7 cellular contexts compared by ENCODE assay signal in genomic region chr1:119968068-119968492, GRCh38.
DNase-seq lines count a peak whose midpoint lies in the region; ATAC-seq and TF ChIP-seq lines count a peak whose summit lies in the region.

No MANE protein-coding gene starts in this region.

- H3K4me1 ChIP-seq in MM.1S (ENCODE audit: low read length) = peaks cover 7% of the 10 kb centered on the region; the same call in 1 of the 2 replicates
- no peaks in the 10 kb centered on the region for H3K4me1 ChIP-seq in colonic mucosa

- H3K27ac ChIP-seq in MM.1S (ENCODE audit: low read length) (no peak overlapping the region), colonic mucosa (no peak overlapping the region)

- no peaks in the 10 kb centered on the region for H3K79me2 ChIP-seq in MM.1S (ENCODE audit: low read length)

- H3K9ac ChIP-seq in MM.1S (ENCODE audit: low read length) (no peak overlapping the region), colonic mucosa (ENCODE audit: low read depth in 2 of 2, low read length in 2 of 2) (no peak overlapping the region)

- H3K4me1 Mint-ChIP-seq in memory B cell = peaks cover 8% of the 10 kb centered on the region

- H4K20me1 ChIP-seq in MM.1S (ENCODE audit: insufficient read depth, low read length) = no peaks in the 10 kb centered on the region

- H3K9me3 Mint-ChIP-seq in memory B cell = no peaks in the 10 kb centered on the region

- DNase-seq in MM.1S (peak; percentile 57), colonic mucosa (peak; percentile 84), memory B cell (ENCODE audit: low spot score in 2 of 2) (peak; percentile 73 to 76)
- DNase-seq in activated CD4-positive, CD25-positive, alpha-beta regulatory T cell treated with anti-CD3 and anti-CD28 coated beads, Interleukin-2, amount 50 U/mL, for 72 hours = peak; percentile 70
- DNase-seq in stimulated activated CD8-positive, alpha-beta memory T cell treated with anti-CD3 and anti-CD28 coated beads, Interleukin-7, amount 100 ng/mL, for 4 hours (ENCODE audit: low read depth in 2 of 2) = peak; percentile 56 to 73

- H3K9me2 ChIP-seq in MM.1S (replicated peaks; ENCODE audit: insufficient read depth, low read length) = no peaks in the 10 kb centered on the region

- peak overlapping the region; percentile 74 for H3K27ac Mint-ChIP-seq in memory B cell

- intact Hi-C loops in colonic mucosa (cut with DNase I) = no loop called here

- H3K4me2 ChIP-seq in MM.1S (ENCODE audit: low read depth, low read length) = no peak overlapping the region

- no peaks in the 10 kb centered on the region for H3K27me3 Mint-ChIP-seq in memory B cell

- H3F3A ChIP-seq in MM.1S (ENCODE audit: insufficient read depth, low read length) = peaks cover 4% of the 10 kb centered on the region; the same call in 1 of the 2 replicates

- H3K4me3 ChIP-seq in MM.1S (ENCODE audit: low read length) (no peak overlapping the region), colonic mucosa (no peak overlapping the region)

- no peaks in the 10 kb centered on the region; the same call in 1 of the 2 replicates for H3K36me3 ChIP-seq in MM.1S (replicated peaks; ENCODE audit: insufficient read depth, low read length)
- H3K36me3 ChIP-seq in colonic mucosa = no peaks in the 10 kb centered on the region

- TF ChIP-seq CTCF in GM12801 (IDR thresholded peaks at IDR 0.05; ENCODE audit: extremely low read depth, insufficient read length) = peak; percentile 19
- TF ChIP-seq CTCF in MM.1S (IDR thresholded peaks at IDR 0.05; ENCODE audit: low read length) = peak; percentile 70
- TF ChIP-seq CTCF in colonic mucosa (IDR thresholded peaks at IDR 0.05) = peak; percentile 85

- H3K27me3 ChIP-seq in MM.1S (replicated peaks; ENCODE audit: insufficient read depth, low read length) = no peaks in the 10 kb centered on the region
- H3K27me3 ChIP-seq in colonic mucosa = no peaks in the 10 kb centered on the region

- H2AFZ ChIP-seq in MM.1S (ENCODE audit: low read length) = no peak overlapping the region

- H3K36me3 Mint-ChIP-seq in memory B cell = peaks cover 31% of the 10 kb centered on the region

- ATAC-seq in GM21529 (IDR thresholded peaks at IDR 0.05; ENCODE audit: unreplicated experiment) (peak; percentile 93), memory B cell (ENCODE audit: low read depth) (peak; percentile 99)

- no peak overlapping the region for H3K4me3 Mint-ChIP-seq in memory B cell

- no peaks in the 10 kb centered on the region for H3K9me3 ChIP-seq in MM.1S (replicated peaks; ENCODE audit: insufficient read depth, low read length)
- H3K9me3 ChIP-seq in colonic mucosa = no peaks in the 10 kb centered on the region

Comparison
In these comparisons a context has a peak if more than half of its experiments do, and no peak if none do; other contexts are left out.
1. CTCF ChIP-seq: peak in every context shown above with its lines; median percentile 85 in colonic mucosa; 70 in MM.1S; 19 in GM12801.